Comparison of ENCODE assay signal across 8 cellular contexts in genomic region chr11:1762537-1763302, GRCh38. TPM values are rescaled to one million over a fixed set of nuclear protein-coding genes. Genes with fewer than 3 reads are reported as not detected.
A peak's percentile ranks its signal among the peaks of the same experiment; 100 is the strongest.
DNase-seq lines count a peak whose midpoint lies in the region; ATAC-seq, FAIRE-seq and TF ChIP-seq lines count a peak whose summit lies in the region.

No MANE protein-coding gene starts in this region.

- peaks cover 10% of the 10 kb centered on the region for H3K4me1 Mint-ChIP-seq in MCF 10A (ENCODE audit: insufficient read depth, unreplicated experiment)

- peak overlapping the region; percentile 89 for H3K4me2 ChIP-seq in HepG2 (ENCODE audit: low read depth, low read length)

- peak; percentile 66 for FAIRE-seq in HepG2 (lab: Jason Lieb, UNC)

- H3K9me3 ChIP-seq in HepG2 (ENCODE audit: low read length) (no peaks in the 10 kb centered on the region), tibial nerve (no peaks in the 10 kb centered on the region)

- H3K4me1 ChIP-seq in HepG2 (ENCODE audit: insufficient read depth, low read length) (peaks cover 38% of the 10 kb centered on the region), tibial nerve (peaks cover 4 to 61% (median 55%) of the 10 kb centered on the region in 4 donors)

- peak overlapping the region; percentile 82 for H3K9ac ChIP-seq in HepG2 (ENCODE audit: insufficient read depth, low read depth, low read length)

- CTCF ChIA-PET in MCF 10A (lab: Yijun Ruan, JAX) (interaction anchor here (0.5 to 3.6 kb wide), 8 partner anchors 9 to 110 kb away, joined by 3 to 45 read pairs (median 3); partner anchors contain the start of gene SYT8), HepG2 (lab: Yijun Ruan, JAX; ENCODE audit: low intra/inter-chr PET ratio, low total read pairs) (no interaction called here), HEK293T (lab: Yijun Ruan, JAX) (no interaction called here)

- peak overlapping the region; percentile 74 for H3K4me3 Mint-ChIP-seq in MCF 10A (ENCODE audit: unreplicated experiment)

- H3K36me3 Mint-ChIP-seq in MCF 10A (ENCODE audit: insufficient read depth, unreplicated experiment), result peaks cover 21% of the 10 kb centered on the region

- H3K27me3 ChIP-seq in HepG2 (ENCODE audit: control insufficient read depth in 1 of 2, insufficient read depth in 2 of 2, low read length in 2 of 2), result peaks cover 0 to 17% of the 10 kb centered on the region in 2 experiments; a peak in 3 of 5 replicates
- no peaks in the 10 kb centered on the region for H3K27me3 ChIP-seq in tibial nerve

- POLR2A ChIA-PET in MCF 10A (lab: Yijun Ruan, JAX) (interaction anchor here (0.6 to 4.4 kb wide), 16 partner anchors 10 to 113 kb away, joined by 3 to 115 read pairs (median 4); partner anchors contain the start of genes IFITM10, SYT8 and TNNI2), HepG2 (lab: Yijun Ruan, JAX) (interaction anchor here (0.9 to 1.9 kb wide), 13 partner anchors 10 to 375 kb away, joined by 3 to 12 read pairs (median 3); partner anchors contain the start of gene IFITM10), HEK293T (lab: Yijun Ruan, JAX) (interaction anchor here (0.8 kb wide), 1 partner anchor 16 kb away, joined by 3 read pairs; no protein-coding TSS in a partner anchor)

- in situ Hi-C loops in HepG2 (cut with HindIII; ENCODE audit: extremely low pct_ligation_motif_present, low pct_unique_long_range_greater_than_20kb), result loop anchor here (5.0 kb wide), 1 partner anchor 65 kb away; the partner anchor contains the start of gene KRTAP5-6

- no peak overlapping the region for H2AFZ ChIP-seq in HepG2 (ENCODE audit: low read length)

- BruUV-seq in MCF 10A (replicated peaks; lab: Mats Ljungman, UMichigan), result no TSS peak
- no TSS peak for BruUV-seq in HepG2 (replicated peaks; lab: Mats Ljungman, UMichigan)

- no peaks in the 10 kb centered on the region for H3K9me3 Mint-ChIP-seq in MCF 10A (ENCODE audit: unreplicated experiment)

- intact Hi-C loops in MCF 10A (cut with micrococcal nuclease), result loop anchor here (1.0 kb wide), 1 partner anchor 68 kb away; no protein-coding TSS in a partner anchor
- intact Hi-C loops in HepG2 (cut with micrococcal nuclease; ENCODE audit: unreplicated experiment), result loop anchor here (2.0 kb wide), 1 partner anchor 72 kb away; the partner anchor contains the start of gene SYT8

- no peaks in the 10 kb centered on the region for H3K27me3 Mint-ChIP-seq in MCF 10A (ENCODE audit: insufficient read depth, unreplicated experiment)

- peaks cover 9% of the 10 kb centered on the region for H3K79me2 ChIP-seq in HepG2 (ENCODE audit: insufficient read depth, low read length)

- ATAC-seq in HepG2, result peak; percentile 57

- H4K20me1 ChIP-seq in HepG2 (ENCODE audit: insufficient read depth, low read length), result no peaks in the 10 kb centered on the region; the same call in 1 of the 2 replicates

- H3K36me3 ChIP-seq in HepG2 (replicated peaks in 1 of 2; ENCODE audit: control insufficient read depth in 1 of 2, insufficient read depth in 2 of 2, low read length in 2 of 2) (peaks cover 7 to 13% of the 10 kb centered on the region in 2 experiments; a peak in 4 of 5 replicates), tibial nerve (peaks cover 0 to 35% (median 7%) of the 10 kb centered on the region in 3 donors)

- TF ChIP-seq CTCF in NB4 (IDR thresholded peaks at IDR 0.05; ENCODE audit: low read depth, low read length), result no peak
- no peak for TF ChIP-seq CTCF in MCF 10A (IDR thresholded peaks at IDR 0.05; ENCODE audit: unreplicated experiment)
- no peak for TF ChIP-seq CTCF in HepG2 (CRISPR knock-in tag; IDR thresholded peaks at IDR 0.05)
- no peak for TF ChIP-seq CTCF in tibial nerve (IDR thresholded peaks at IDR 0.05)

- 1% methylated on average over 13 of the region's 16 CpGs for WGBS in HepG2 (ENCODE audit: low lambda C conversion rate)
- 24 to 32% methylated on average over 12 to 14 of the region's 16 CpGs for WGBS in tibial nerve, 2 donors

- DNase-seq in DMS53 (lab: John Stamatoyannopoulos, UW) (peak; percentile 70), NB4 (ENCODE audit: low read depth) (peak; percentile 54), MCF 10A (ENCODE audit: unreplicated experiment) (peak; percentile 92), HepG2 (ENCODE audit: low spot score) (peak; percentile 83), tibial nerve (ENCODE audit: low spot score in 2 of 2) (peak in 1 of 2 donors; percentile 53), HEK293T (ENCODE audit: extremely low spot score) (no peak), T-helper 9 cell (no peak), inferior parietal cortex (ENCODE audit: extremely low spot score) (no peak)

- H3K27ac Mint-ChIP-seq in MCF 10A (ENCODE audit: low read depth, unreplicated experiment), result no peak overlapping the region

- H3K4me3 ChIP-seq in NB4 (ENCODE audit: low read depth, low read length) (peak overlapping the region; percentile 49), HepG2 (replicated peaks in 1 of 3; ENCODE audit: insufficient read depth in 1 of 3, low read depth in 2 of 3, low read length in 3 of 3) (peak overlapping the region; percentile 84 to 93 (median 85)), tibial nerve (peak overlapping the region; percentile 70 to 100 (median 98))

- no peak for TF ChIP-seq RAD21 in HepG2 (CRISPR knock-in tag; IDR thresholded peaks at IDR 0.05)

- H3K27ac ChIP-seq in HepG2 (ENCODE audit: extremely low read length, insufficient read depth, low read length) (peak overlapping the region; percentile 76), tibial nerve (peak overlapping the region; percentile 94 to 99 (median 96))

- TF ChIP-seq EP300 in HepG2 (IDR thresholded peaks at IDR 0.05; ENCODE audit: low read depth in 2 of 2, low read length in 2 of 2), result peak in 1 of 2 experiments; percentile 47; a peak in 1 of 4 replicates
- TF ChIP-seq EP300 in HepG2 (CRISPR knock-in tag; IDR thresholded peaks at IDR 0.05; ENCODE audit: borderline replicate concordance), result no peak
- TF ChIP-seq EP300 in tibial nerve (IDR thresholded peaks at IDR 0.05), result peak in 1 of 2 donors; percentile 67

- TF ChIP-seq POLR2A in NB4 (IDR thresholded peaks at IDR 0.05; ENCODE audit: extremely low read depth, insufficient read length), result no peak
- TF ChIP-seq POLR2A in HepG2 (IDR thresholded peaks at IDR 0.05; ENCODE audit: insufficient read depth in 1 of 2, low read depth in 2 of 2, low read length in 2 of 2), result no peak; a peak in 1 of 4 replicates
- TF ChIP-seq POLR2A in tibial nerve (IDR thresholded peaks at IDR 0.05), result no peak

TF ChIP-seq in HEK293T, 16 proteins besides CTCF, POLR2A, EP300 and RAD21:
- TF ChIP-seq ARNT (IDR thresholded peaks at IDR 0.05) (no peak), FOXA1 (IDR thresholded peaks at IDR 0.05) (no peak)

RNA-seq across cellular contexts. Expression of gene CTSD, which starts 1.0 kb away (rescaled TPM):
- total RNA-seq in MCF 10A (2022) (366 and 367 TPM in 2 replicates), HepG2 (2016; rRNA removed; fragmentation: Illumina TruSeq; extraction: Trizol) (41.6 and 143 TPM in 2 replicates), tibial nerve (100 to 1,000 TPM; 385 to 583 (median 429) TPM)
- 27.5 and 30.2 TPM in 2 replicates for total RNA-seq in HepG2 (2016; cell fraction: cytosol; rRNA removed; fragmentation: Illumina TruSeq; extraction: Trizol; ENCODE audit: low read depth)
- 34.4 and 150 TPM in 2 replicates for total RNA-seq in HepG2 (2016; cell fraction: insoluble cytoplasmic fraction; rRNA removed; fragmentation: Illumina TruSeq; extraction: Trizol)
- 48.5 and 49.5 TPM in 2 replicates for total RNA-seq in HepG2 (2016; cell fraction: membrane; rRNA removed; fragmentation: Illumina TruSeq; extraction: Trizol)
- 148 and 175 TPM in 2 replicates for total RNA-seq in HepG2 (2016; cell fraction: nucleus; rRNA removed; fragmentation: Illumina TruSeq; extraction: Trizol)
- 230 and 408 TPM in 2 replicates for polyA plus RNA-seq in HepG2 (2011; rRNA removed)
- 243 and 281 TPM in 2 replicates for polyA plus RNA-seq in HepG2 (2011; cell fraction: cytosol; rRNA removed)
- polyA plus RNA-seq in HepG2 (2011; cell fraction: nucleus; rRNA removed), result 384 and 418 TPM in 2 replicates
- 353 and 402 TPM in 2 replicates for polyA plus RNA-seq in HepG2 (2012)
- polyA plus RNA-seq in HepG2 (2016; cell fraction: cytosol; fragmentation: Illumina TruSeq; extraction: Trizol; ENCODE audit: low read depth), result 52.6 and 53.6 TPM in 2 replicates
- 67.0 and 91.4 TPM in 2 replicates for polyA plus RNA-seq in HepG2 (2016; cell fraction: insoluble cytoplasmic fraction; fragmentation: Illumina TruSeq; extraction: Trizol; ENCODE audit: low read depth)
- 63.0 and 71.7 TPM in 2 replicates for polyA plus RNA-seq in HepG2 (2016; cell fraction: membrane; fragmentation: Illumina TruSeq; extraction: Trizol; ENCODE audit: low read depth)
- 389 and 405 TPM in 2 replicates for polyA plus RNA-seq in HepG2 (2016; cell fraction: nucleus; fragmentation: Illumina TruSeq; extraction: Trizol; ENCODE audit: insufficient read depth, low read depth)
- polyA minus RNA-seq in HepG2 (2011; rRNA and poly(A)+ RNA removed; ENCODE audit: low replicate concordance), result 165 and 658 TPM in 2 replicates
- polyA minus RNA-seq in HepG2 (2011; cell fraction: cytosol; rRNA and poly(A)+ RNA removed), result 233 and 311 TPM in 2 replicates
- polyA minus RNA-seq in HepG2 (2011; cell fraction: nucleus; rRNA and poly(A)+ RNA removed), result 60.6 and 93.4 TPM in 2 replicates

RNA-seq across cellular contexts. Expression of gene IFITM10, which starts 12.3 kb away (rescaled TPM):
- total RNA-seq in MCF 10A (2022) (1.9 and 2.0 TPM in 2 replicates), HepG2 (2016; rRNA removed; fragmentation: Illumina TruSeq; extraction: Trizol) (0.09 TPM in 1 of 2 replicates, not detected in the other), tibial nerve (10 to 100 TPM in 2 of 4 donors, 1 to 10 TPM in 2; 5.9 to 54.9 (median 13.8) TPM)
- total RNA-seq in HepG2 (2016; cell fraction: cytosol; rRNA removed; fragmentation: Illumina TruSeq; extraction: Trizol; ENCODE audit: low read depth), result not detected in 2 replicates
- total RNA-seq in HepG2 (2016; cell fraction: insoluble cytoplasmic fraction; rRNA removed; fragmentation: Illumina TruSeq; extraction: Trizol), result not detected in 2 replicates
- not detected in 2 replicates for total RNA-seq in HepG2 (2016; cell fraction: membrane; rRNA removed; fragmentation: Illumina TruSeq; extraction: Trizol)
- not detected in 2 replicates for total RNA-seq in HepG2 (2016; cell fraction: nucleus; rRNA removed; fragmentation: Illumina TruSeq; extraction: Trizol)
- polyA plus RNA-seq in HepG2 (2011; rRNA removed), result 0.13 and 0.22 TPM in 2 replicates
- 0.08 and 0.11 TPM in 2 replicates for polyA plus RNA-seq in HepG2 (2011; cell fraction: cytosol; rRNA removed)
- 1.8 and 2.5 TPM in 2 replicates for polyA plus RNA-seq in HepG2 (2011; cell fraction: nucleus; rRNA removed)
- 0.47 and 1.3 TPM in 2 replicates for polyA plus RNA-seq in HepG2 (2012)
- not detected in 2 replicates for polyA plus RNA-seq in HepG2 (2016; cell fraction: cytosol; fragmentation: Illumina TruSeq; extraction: Trizol; ENCODE audit: low read depth)
- polyA plus RNA-seq in HepG2 (2016; cell fraction: insoluble cytoplasmic fraction; fragmentation: Illumina TruSeq; extraction: Trizol; ENCODE audit: low read depth), result not detected in 2 replicates
- not detected in 2 replicates for polyA plus RNA-seq in HepG2 (2016; cell fraction: membrane; fragmentation: Illumina TruSeq; extraction: Trizol; ENCODE audit: low read depth)
- polyA plus RNA-seq in HepG2 (2016; cell fraction: nucleus; fragmentation: Illumina TruSeq; extraction: Trizol; ENCODE audit: insufficient read depth, low read depth), result not detected in 2 replicates
- 0.28 and 0.44 TPM in 2 replicates for polyA minus RNA-seq in HepG2 (2011; rRNA and poly(A)+ RNA removed; ENCODE audit: low replicate concordance)
- polyA minus RNA-seq in HepG2 (2011; cell fraction: cytosol; rRNA and poly(A)+ RNA removed), result not detected in 2 replicates
- polyA minus RNA-seq in HepG2 (2011; cell fraction: nucleus; rRNA and poly(A)+ RNA removed), result 1.0 and 1.6 TPM in 2 replicates

Comparison
In these comparisons a context has a peak if more than half of its experiments do, and no peak if none do; other contexts are left out.
1. DNase-seq: peak in DMS53 (single experiment), NB4 (single experiment), MCF 10A (single experiment) and HepG2 (single experiment); none in HEK293T (single experiment), T-helper 9 cell (single experiment) and inferior parietal cortex (single experiment).
2. Peak in every context shown above with its lines, with median percentiles within 50 percentile points of each other: H3K4me3 ChIP-seq.